Comparison of ENCODE assay signal across 24 cellular contexts in the genomic region with DNA sequence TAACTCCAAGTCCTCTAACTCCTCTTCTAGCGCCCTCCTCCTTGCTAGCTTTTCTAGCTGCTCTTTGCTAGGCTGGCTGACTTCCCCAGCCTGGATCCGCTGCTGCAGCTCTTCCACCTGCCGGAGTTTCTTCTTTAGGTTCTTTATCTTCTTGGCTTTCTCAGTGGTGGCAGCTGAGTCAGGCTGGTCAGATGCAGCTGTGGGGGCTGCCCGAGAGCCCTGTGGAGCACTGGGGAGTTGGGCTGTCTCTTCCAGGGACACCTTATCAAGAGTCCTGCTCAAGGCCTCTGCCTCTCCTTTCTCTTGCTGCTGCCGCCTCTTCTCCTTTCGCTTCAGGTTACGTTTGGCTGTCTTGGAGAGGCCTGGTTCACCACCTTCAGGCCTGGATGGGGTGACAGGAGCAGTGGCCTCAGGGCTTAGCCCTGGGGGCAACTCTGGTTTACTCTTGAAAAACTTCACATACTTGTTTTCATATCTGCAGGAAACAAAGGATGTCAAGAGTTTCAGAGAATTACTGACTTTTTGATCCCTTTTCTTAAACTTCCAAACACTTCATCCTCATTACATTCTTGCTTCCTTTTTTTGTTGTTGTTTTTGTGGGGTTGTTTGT. TPM values are rescaled to one million over a fixed set of nuclear protein-coding genes. Genes with fewer than 3 reads are reported as not detected.
DNase-seq lines count a peak whose midpoint lies in the region; ATAC-seq and TF ChIP-seq lines count a peak whose summit lies in the region.
"Had no signal": no experiment of that assay in that cellular context is flagged by ENCODE, and none has a peak within 500 bp of the region (broad histone marks: within the 10 kb centered on the region; RNA-seq: fewer than 3 reads in every experiment).

No MANE protein-coding gene starts in this region.

- WGBS in testis, 2 donors, result 51 to 71% methylated on average over 7 of the region's 7 CpGs
- 92 to 95% methylated on average over 6 to 7 of the region's 7 CpGs for WGBS in esophagus squamous epithelium, 2 donors

- H3K9me3 Mint-ChIP-seq in activated naive CD8-positive, alpha-beta T cell treated with anti-CD3 and anti-CD28 coated beads, Interleukin-2, amount 50 U/mL, for 24 hours, result no peaks in the 10 kb centered on the region
- no peaks in the 10 kb centered on the region for H3K9me3 Mint-ChIP-seq in activated naive CD8-positive, alpha-beta T cell treated with anti-CD3 and anti-CD28 coated beads for 36 hours
- H3K9me3 Mint-ChIP-seq in T-cell, result no peaks in the 10 kb centered on the region
- H3K9me3 Mint-ChIP-seq in dendritic cell treated with granulocyte-macrophage colony-stimulating factor and Interleukin-4, amounts not matched to agents 40 ng/mL and 50 ng/mL, for 4 days, result no peaks in the 10 kb centered on the region
- H3K9me3 Mint-ChIP-seq: CD8-positive, alpha-beta memory T cell; immature natural killer cell; T-helper 2 cell treated with Interferon-gamma antibody and Interleukin-4, amounts not matched to agents 5 μg/mL and 100 μg/mL, for 36 hours had no signal

- TF ChIP-seq POLR2A in testis (IDR thresholded peaks at IDR 0.05) (no peak), esophagus squamous epithelium (IDR thresholded peaks at IDR 0.05) (no peak)

- H3K27me3 ChIP-seq in testis (no peaks in the 10 kb centered on the region), esophagus squamous epithelium (no peaks in the 10 kb centered on the region)
- H3K27me3 ChIP-seq: foreskin keratinocyte, left lung, sigmoid colon had no signal

- H3K4me3 Mint-ChIP-seq in activated naive CD8-positive, alpha-beta T cell treated with anti-CD3 and anti-CD28 coated beads, Interleukin-2, amount 50 U/mL, for 24 hours, result no peak overlapping the region
- no peak overlapping the region for H3K4me3 Mint-ChIP-seq in activated naive CD8-positive, alpha-beta T cell treated with anti-CD3 and anti-CD28 coated beads for 36 hours
- no peak overlapping the region for H3K4me3 Mint-ChIP-seq in T-cell
- H3K4me3 Mint-ChIP-seq in dendritic cell treated with granulocyte-macrophage colony-stimulating factor and Interleukin-4, amounts not matched to agents 40 ng/mL and 50 ng/mL, for 4 days, result no peak overlapping the region
- H3K4me3 Mint-ChIP-seq: CD8-positive, alpha-beta memory T cell; immature natural killer cell; T-helper 2 cell treated with Interferon-gamma antibody and Interleukin-4, amounts not matched to agents 5 μg/mL and 100 μg/mL, for 36 hours had no signal

- CTCF ChIA-PET in T-cell (lab: Charles Lee), result no interaction called here

- H3K4me1 ChIP-seq in testis, result peaks cover 11% of the 10 kb centered on the region
- peaks cover 0 to 8% (median 0%) of the 10 kb centered on the region in 3 donors for H3K4me1 ChIP-seq in esophagus squamous epithelium
- H3K4me1 ChIP-seq: left lung, sigmoid colon had no signal

- ATAC-seq in activated naive CD8-positive, alpha-beta T cell treated with anti-CD3 and anti-CD28 coated beads, Interleukin-2, amount 50 U/mL, for 24 hours, result no peak
- ATAC-seq in T-cell (replicated peaks in 1 of 4) (no peak), HG02970 (IDR thresholded peaks at IDR 0.05; ENCODE audit: low FRiP score, unreplicated experiment) (no peak)
- ATAC-seq: foreskin keratinocyte, left lung had no signal

- H3K36me3 ChIP-seq in testis (ENCODE audit: low read depth, missing control alignments) (no peaks in the 10 kb centered on the region), esophagus squamous epithelium (peaks cover 6 to 47% (median 16%) of the 10 kb centered on the region in 3 donors)

- TF ChIP-seq CTCF in testis (IDR thresholded peaks at IDR 0.05), result no peak
- no peak for TF ChIP-seq CTCF in esophagus squamous epithelium (IDR thresholded peaks at IDR 0.05)

- H3K27me3 Mint-ChIP-seq in activated naive CD8-positive, alpha-beta T cell treated with anti-CD3 and anti-CD28 coated beads, Interleukin-2, amount 50 U/mL, for 24 hours, result no peaks in the 10 kb centered on the region
- H3K27me3 Mint-ChIP-seq in activated naive CD8-positive, alpha-beta T cell treated with anti-CD3 and anti-CD28 coated beads for 36 hours, result no peaks in the 10 kb centered on the region
- no peaks in the 10 kb centered on the region for H3K27me3 Mint-ChIP-seq in T-cell
- H3K27me3 Mint-ChIP-seq in dendritic cell treated with granulocyte-macrophage colony-stimulating factor and Interleukin-4, amounts not matched to agents 40 ng/mL and 50 ng/mL, for 4 days, result no peaks in the 10 kb centered on the region
- H3K27me3 Mint-ChIP-seq: CD8-positive, alpha-beta memory T cell; progenitor cell of endocrine pancreas had no signal

- intact Hi-C loops in dendritic cell treated with granulocyte-macrophage colony-stimulating factor and Interleukin-4, amounts not matched to agents 40 ng/mL and 50 ng/mL, for 4 days (cut with micrococcal nuclease), result no loop called here
- intact Hi-C loops in testis (cut with DNase I; ENCODE audit: low total_unique reads), result no loop called here
- intact Hi-C loops in esophagus squamous epithelium (cut with DNase I), result no loop called here

- H3K4me1 Mint-ChIP-seq in activated naive CD8-positive, alpha-beta T cell treated with anti-CD3 and anti-CD28 coated beads, Interleukin-2, amount 50 U/mL, for 24 hours, result peaks cover 8% of the 10 kb centered on the region
- peaks cover 10% of the 10 kb centered on the region for H3K4me1 Mint-ChIP-seq in activated naive CD8-positive, alpha-beta T cell treated with anti-CD3 and anti-CD28 coated beads for 36 hours
- H3K4me1 Mint-ChIP-seq in T-cell, result peaks cover 10 to 14% (median 13%) of the 10 kb centered on the region in 3 donors
- no peaks in the 10 kb centered on the region for H3K4me1 Mint-ChIP-seq in dendritic cell treated with granulocyte-macrophage colony-stimulating factor and Interleukin-4, amounts not matched to agents 40 ng/mL and 50 ng/mL, for 4 days (ENCODE audit: low read depth)
- H3K4me1 Mint-ChIP-seq: immature natural killer cell had no signal

- H3K36me3 Mint-ChIP-seq in activated naive CD8-positive, alpha-beta T cell treated with anti-CD3 and anti-CD28 coated beads, Interleukin-2, amount 50 U/mL, for 24 hours (ENCODE audit: low read depth), result peaks cover 4% of the 10 kb centered on the region
- peaks cover 6% of the 10 kb centered on the region for H3K36me3 Mint-ChIP-seq in activated naive CD8-positive, alpha-beta T cell treated with anti-CD3 and anti-CD28 coated beads for 36 hours
- H3K36me3 Mint-ChIP-seq in T-cell, result peaks cover 17% of the 10 kb centered on the region
- peaks cover 39% of the 10 kb centered on the region for H3K36me3 Mint-ChIP-seq in dendritic cell treated with granulocyte-macrophage colony-stimulating factor and Interleukin-4, amounts not matched to agents 40 ng/mL and 50 ng/mL, for 4 days (ENCODE audit: low read depth)

- H3K9me3 ChIP-seq in testis (no peaks in the 10 kb centered on the region), esophagus squamous epithelium (no peaks in the 10 kb centered on the region)
- H3K9me3 ChIP-seq: left lung, sigmoid colon had no signal

- peak overlapping the region; percentile 35 for H3K27ac Mint-ChIP-seq in activated naive CD8-positive, alpha-beta T cell treated with anti-CD3 and anti-CD28 coated beads, Interleukin-2, amount 50 U/mL, for 24 hours
- H3K27ac Mint-ChIP-seq in activated naive CD8-positive, alpha-beta T cell treated with anti-CD3 and anti-CD28 coated beads for 36 hours, result no peak overlapping the region
- H3K27ac Mint-ChIP-seq in T-cell, result peak overlapping the region; percentile 76 to 77
- H3K27ac Mint-ChIP-seq in dendritic cell treated with granulocyte-macrophage colony-stimulating factor and Interleukin-4, amounts not matched to agents 40 ng/mL and 50 ng/mL, for 4 days, result peak overlapping the region; percentile 38
- H3K27ac Mint-ChIP-seq: T-helper 2 cell treated with Interferon-gamma antibody and Interleukin-4, amounts not matched to agents 5 μg/mL and 100 μg/mL, for 36 hours had no signal

- DNase-seq in activated naive CD8-positive, alpha-beta T cell treated with anti-CD3 and anti-CD28 coated beads, Interleukin-2, amount 50 U/mL, for 24 hours, result no peak
- no peak for DNase-seq in activated naive CD8-positive, alpha-beta T cell treated with anti-CD3 and anti-CD28 coated beads for 36 hours
- no peak for DNase-seq in T-cell
- DNase-seq in testis, result peak; percentile 90
- no peak for DNase-seq in kidney tubule cell (ENCODE audit: low spot score)
- DNase-seq in esophagus squamous epithelium (lab: John Stamatoyannopoulos, UW), result no peak
- DNase-seq: CD8-positive, alpha-beta memory T cell; DMS153; erythroblast; foreskin keratinocyte; GDM1; H7; immature natural killer cell; IMR-90; left lung; NCI-H1105 treated with DMSO at 0.1 percent for 48 hours; NCI-H510A treated with DMSO at 0.1 percent for 48 hours; NK-92 treated with Interleukin-12 subunit alpha and Interleukin-12 subunit beta, amount 100 ng/mL, for 24 hours; sigmoid colon; stimulated activated CD4-positive, alpha-beta T cell treated with anti-CD3 and anti-CD28 coated beads, Interleukin-15, amount 100 ng/mL, for 24 hours had no signal

- H3K4me3 ChIP-seq in testis (no peak overlapping the region), esophagus squamous epithelium (no peak overlapping the region)
- H3K4me3 ChIP-seq: left lung, sigmoid colon had no signal

- H3K27ac ChIP-seq in testis (peak overlapping the region; percentile 61 to 73), esophagus squamous epithelium (no peak overlapping the region)
- H3K27ac ChIP-seq: foreskin keratinocyte, left lung, sigmoid colon had no signal

- POLR2A ChIA-PET in T-cell (lab: Charles Lee), result no interaction called here

RNA-seq across cellular contexts. Expression of a gene that starts 25.7 kb away (rescaled TPM):
- 10 to 100 TPM; 33.3 to 34.9 TPM for total RNA-seq in activated naive CD8-positive, alpha-beta T cell treated with anti-CD3 and anti-CD28 coated beads for 36 hours
- total RNA-seq in T-cell (10 to 100 TPM; 21.7 to 40.9 (median 30.7) TPM), testis (10 to 100 TPM; 51.8 to 71.3 TPM), esophagus squamous epithelium (100 to 1,000 TPM in 1 of 4 donors, 10 to 100 TPM in 3; 60.7 to 107 (median 85.0) TPM)
- polyA plus RNA-seq in testis (ENCODE audit: insufficient read depth, low read depth, low replicate concordance), result 51.6 TPM

RNA-seq across cellular contexts. Expression of a gene that starts 29.0 kb away (rescaled TPM):
- 100 to 1,000 TPM; 236 TPM for total RNA-seq in activated naive CD8-positive, alpha-beta T cell treated with anti-CD3 and anti-CD28 coated beads for 36 hours
- total RNA-seq in T-cell (1,000 to 10,000 TPM in 4 of 5 donors, 100 to 1,000 TPM in 1; 896 to 1,314 (median 1,231) TPM), testis (10 to 100 TPM; 28.9 to 40.4 TPM), esophagus squamous epithelium (100 to 1,000 TPM in 3 of 4 donors, 10 to 100 TPM in 1; 95.7 to 209 (median 159) TPM)
- 40.3 TPM for polyA plus RNA-seq in testis (ENCODE audit: insufficient read depth, low read depth, low replicate concordance)

RNA-seq across cellular contexts. Expression of a gene that starts 59.2 kb away (rescaled TPM):
- not detected for total RNA-seq in activated naive CD8-positive, alpha-beta T cell treated with anti-CD3 and anti-CD28 coated beads for 36 hours
- total RNA-seq in T-cell, result not detected
- 1 to 10 TPM; 1.3 TPM for total RNA-seq in testis
- 6.5 TPM for polyA plus RNA-seq in testis (ENCODE audit: insufficient read depth, low read depth, low replicate concordance)
- 1 to 10 TPM; 1.5 to 3.1 (median 1.8) TPM for total RNA-seq in esophagus squamous epithelium
- polyA plus RNA-seq: CD8-positive, alpha-beta memory T cell had no signal

Comparison
In these comparisons a context has a peak if more than half of its experiments do, and no peak if none do; other contexts are left out.
1. H3K27ac ChIP-seq: peak in testis (2 of 2); none in esophagus squamous epithelium (0 of 4).